In the genomic region with DNA sequence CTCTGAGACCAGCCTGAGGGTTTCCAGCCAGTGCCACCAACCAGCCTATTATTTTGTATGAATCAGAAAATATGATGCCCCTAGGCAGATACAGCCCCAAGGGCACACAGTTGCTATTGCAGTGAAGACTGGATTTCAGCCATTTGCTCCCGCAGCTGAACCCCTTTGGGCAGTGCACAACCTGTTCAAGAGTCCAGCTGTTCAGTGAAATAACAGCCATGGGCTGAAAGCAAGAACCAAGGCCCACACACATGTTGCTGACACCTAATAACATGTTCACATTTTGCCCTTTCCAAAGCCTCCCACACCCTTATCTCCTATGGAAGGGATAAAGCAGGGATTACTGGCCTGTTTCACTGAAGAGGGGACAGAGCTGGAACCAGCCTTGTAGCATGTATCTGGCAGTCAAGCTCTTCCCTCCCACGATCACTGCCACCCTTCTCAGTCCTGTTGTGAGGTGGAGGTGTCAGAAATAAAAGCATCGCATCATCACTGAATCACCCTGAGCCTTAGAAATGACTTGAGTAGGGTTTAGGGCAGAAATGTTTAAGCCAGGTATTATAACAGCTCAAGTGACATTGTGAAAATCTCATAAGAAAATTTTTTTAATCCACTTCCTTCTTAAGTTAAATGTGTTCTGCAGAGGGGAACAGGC, we compare ENCODE assay signal across 18 cellular contexts.
DNase-seq lines count a peak whose midpoint lies in the region; ATAC-seq, FAIRE-seq and TF ChIP-seq lines count a peak whose summit lies in the region.
"Had no signal": no experiment of that assay in that cellular context is flagged by ENCODE, and none has a peak within 500 bp of the region (broad histone marks: within the 10 kb centered on the region; RNA-seq: fewer than 3 reads in every experiment).

No MANE protein-coding gene starts in this region.

- no peaks in the 10 kb centered on the region for H3K36me3 ChIP-seq in bronchial epithelial cell (ENCODE audit: control insufficient read depth, insufficient read depth, low read length)

- no peaks in the 10 kb centered on the region for H3K9me3 Mint-ChIP-seq in activated naive CD4-positive, alpha-beta T cell treated with anti-CD3 and anti-CD28 coated beads for 36 hours
- no peaks in the 10 kb centered on the region for H3K9me3 Mint-ChIP-seq in stimulated activated memory B cell treated with anti-CD40 and anti-IgM and Interleukin-4, amounts not matched to agents 10 μg/mL and 1 μg/mL and 100 μg/mL, for 72 hours
- H3K9me3 Mint-ChIP-seq: CD14-positive monocyte, HFFc6 had no signal

- DNase-seq in activated naive CD4-positive, alpha-beta T cell treated with anti-CD3 and anti-CD28 coated beads for 36 hours = peak; percentile 31
- DNase-seq in activated naive CD4-positive, alpha-beta T cell treated with anti-CD3 and anti-CD28 coated beads, Interleukin-2, amount 50 U/mL, for 16 hours = no peak
- DNase-seq in NCI-H69 (lab: John Stamatoyannopoulos, UW) (peak; percentile 57), bronchial epithelial cell (ENCODE audit: low read depth) (peak; percentile 58), NCI-H1417 treated with DMSO at 0.1 percent for 48 hours (lab: John Stamatoyannopoulos, UW) (no peak), hippocampal formation (lab: John Stamatoyannopoulos, UW) (no peak), HTR-8/SVneo (ENCODE audit: insufficient read length, low spot score) (no peak)
- DNase-seq: DMS153, HFFc6, MM.1S, NCI-H1105, NCI-H187 treated with DMSO at 0.1 percent for 48 hours, NCI-H526 treated with DMSO at 0.1 percent for 48 hours, RPMI8226 had no signal

- peak; percentile 91 for FAIRE-seq in bronchial epithelial cell (lab: Jason Lieb, UNC)
- FAIRE-seq in HTR-8/SVneo (lab: Jason Lieb, UNC) = no peak
- FAIRE-seq: GM19239, HepG2 had no signal

- no peaks in the 10 kb centered on the region for H3K27me3 ChIP-seq in bronchial epithelial cell (ENCODE audit: control insufficient read depth, insufficient read depth, low read length)

- intact Hi-C loops in activated naive CD4-positive, alpha-beta T cell treated with anti-CD3 and anti-CD28 coated beads for 36 hours (cut with micrococcal nuclease) = loop anchor here (5.0 kb wide), 1 partner anchor 262 kb away; no protein-coding TSS in a partner anchor

- peak; percentile 4 for ATAC-seq in stimulated activated memory B cell treated with anti-CD40 and anti-IgM and Interleukin-4, amounts not matched to agents 10 μg/mL and 1 μg/mL and 100 μg/mL, for 72 hours
- ATAC-seq: HepG2 had no signal

- H3K4me1 Mint-ChIP-seq in activated naive CD4-positive, alpha-beta T cell treated with anti-CD3 and anti-CD28 coated beads for 36 hours (ENCODE audit: low read depth) = no peaks in the 10 kb centered on the region
- H3K4me1 Mint-ChIP-seq in stimulated activated memory B cell treated with anti-CD40 and anti-IgM and Interleukin-4, amounts not matched to agents 10 μg/mL and 1 μg/mL and 100 μg/mL, for 72 hours = peaks cover 1% of the 10 kb centered on the region
- H3K4me1 Mint-ChIP-seq: CD14-positive monocyte had no signal

- no peak overlapping the region for H3K4me3 Mint-ChIP-seq in activated naive CD4-positive, alpha-beta T cell treated with anti-CD3 and anti-CD28 coated beads for 36 hours
- H3K4me3 Mint-ChIP-seq in stimulated activated memory B cell treated with anti-CD40 and anti-IgM and Interleukin-4, amounts not matched to agents 10 μg/mL and 1 μg/mL and 100 μg/mL, for 72 hours = no peak overlapping the region
- H3K4me3 Mint-ChIP-seq: CD14-positive monocyte, HFFc6 had no signal

- CTCF ChIA-PET in activated naive CD4-positive, alpha-beta T cell treated with anti-CD3 and anti-CD28 coated beads for 36 hours (lab: Charles Lee) = interaction anchor here (1.5 kb wide), 1 partner anchor 119 kb away, joined by 8 read pairs; no protein-coding TSS in a partner anchor

- no peaks in the 10 kb centered on the region for H3K36me3 Mint-ChIP-seq in activated naive CD4-positive, alpha-beta T cell treated with anti-CD3 and anti-CD28 coated beads for 36 hours (ENCODE audit: low read depth)
- H3K36me3 Mint-ChIP-seq in stimulated activated memory B cell treated with anti-CD40 and anti-IgM and Interleukin-4, amounts not matched to agents 10 μg/mL and 1 μg/mL and 100 μg/mL, for 72 hours = no peaks in the 10 kb centered on the region
- H3K36me3 Mint-ChIP-seq: CD14-positive monocyte had no signal

- H3K27ac Mint-ChIP-seq in activated naive CD4-positive, alpha-beta T cell treated with anti-CD3 and anti-CD28 coated beads for 36 hours = no peak overlapping the region
- no peak overlapping the region for H3K27ac Mint-ChIP-seq in stimulated activated memory B cell treated with anti-CD40 and anti-IgM and Interleukin-4, amounts not matched to agents 10 μg/mL and 1 μg/mL and 100 μg/mL, for 72 hours
- H3K27ac Mint-ChIP-seq: CD14-positive monocyte, HFFc6 had no signal

- H3K4me3 ChIP-seq in bronchial epithelial cell (ENCODE audit: low read depth, low read length) = no peak overlapping the region

- no peak for TF ChIP-seq CTCF in bronchial epithelial cell (IDR thresholded peaks at IDR 0.05; ENCODE audit: insufficient read depth, low read length, severe bottlenecking)

- H3K27me3 Mint-ChIP-seq in activated naive CD4-positive, alpha-beta T cell treated with anti-CD3 and anti-CD28 coated beads for 36 hours (ENCODE audit: low read depth) = no peaks in the 10 kb centered on the region
- H3K27me3 Mint-ChIP-seq in stimulated activated memory B cell treated with anti-CD40 and anti-IgM and Interleukin-4, amounts not matched to agents 10 μg/mL and 1 μg/mL and 100 μg/mL, for 72 hours = peaks cover 9% of the 10 kb centered on the region

Comparison
In these comparisons a context has a peak if more than half of its experiments do, and no peak if none do; other contexts are left out.
1. DNase-seq: peak in activated naive CD4-positive, alpha-beta T cell treated with anti-CD3 and anti-CD28 coated beads for 36 hours (single experiment), NCI-H69 (single experiment) and bronchial epithelial cell (single experiment); none in activated naive CD4-positive, alpha-beta T cell treated with anti-CD3 and anti-CD28 coated beads, Interleukin-2, amount 50 U/mL, for 16 hours (single experiment), NCI-H1417 treated with DMSO at 0.1 percent for 48 hours (single experiment), hippocampal formation (0 of 2) and HTR-8/SVneo (single experiment).